ENCODE assay signal across 8 cellular contexts in the genomic region with DNA sequence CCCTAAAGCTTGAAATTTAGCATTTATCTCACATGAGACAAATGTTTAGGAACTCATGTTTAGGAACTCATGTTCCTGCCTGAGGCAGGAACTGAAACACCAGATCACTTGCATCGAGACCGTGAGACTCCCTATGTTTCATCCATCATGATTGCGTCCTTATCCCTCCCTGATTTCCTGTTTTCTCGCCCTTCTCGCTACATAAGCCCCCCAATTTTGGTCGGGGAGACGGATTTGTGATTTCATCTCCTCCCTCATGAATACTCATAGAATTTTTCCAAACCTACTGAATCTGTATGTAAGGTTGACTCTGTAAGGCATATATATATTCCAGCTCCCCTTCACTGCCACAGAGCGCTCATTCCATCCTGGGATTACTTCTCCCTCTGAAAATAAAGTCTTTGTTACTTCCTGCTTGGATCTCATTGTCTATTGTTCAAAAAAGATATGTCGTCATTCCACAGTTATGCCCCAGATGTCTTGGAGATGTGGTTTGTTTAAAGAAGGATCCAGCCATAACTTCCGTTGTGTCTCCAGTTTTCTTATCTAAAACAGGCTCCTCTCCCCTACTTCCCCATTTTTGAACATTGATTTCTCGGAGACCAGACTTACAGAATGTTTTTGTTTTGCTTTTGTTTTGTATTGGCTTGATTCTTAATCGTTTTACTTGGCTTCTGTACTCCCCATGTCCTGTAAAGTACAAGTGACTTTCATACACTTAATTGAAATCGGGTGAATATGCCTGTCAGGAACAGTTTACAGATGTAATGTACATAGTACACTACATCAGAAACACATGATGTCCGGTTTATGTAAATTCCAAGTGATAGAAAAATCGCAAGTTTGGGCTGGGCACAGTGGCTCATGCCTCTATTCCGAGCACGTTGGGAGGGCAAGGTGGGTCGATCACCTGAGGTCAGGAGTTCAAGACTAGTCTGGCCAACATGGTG.
DNase-seq lines count a peak whose midpoint lies in the region; ATAC-seq and TF ChIP-seq lines count a peak whose summit lies in the region.

No MANE protein-coding gene starts in this region.

- ATAC-seq in GM21737 (IDR thresholded peaks at IDR 0.05; ENCODE audit: unreplicated experiment): no peak

- peak overlapping the region; percentile 86 for H3K4me2 ChIP-seq in hepatocyte

- H3K9me3 ChIP-seq in adipocyte (ENCODE audit: control insufficient read depth, low read length) (no peaks in the 10 kb centered on the region), hepatocyte (ENCODE audit: low read depth) (no peaks in the 10 kb centered on the region)

- H3K27ac ChIP-seq in hepatocyte (peak overlapping the region; percentile 98), skin epidermis (peak overlapping the region in 20 of 21 experiments; percentile 72 to 95 (median 87))

- no peak for TF ChIP-seq CTCF in hepatocyte (IDR thresholded peaks at IDR 0.05; ENCODE audit: poor library complexity)

- no peaks in the 10 kb centered on the region for H4K20me1 ChIP-seq in hepatocyte (ENCODE audit: insufficient read depth, poor library complexity, severe bottlenecking)

- peaks cover 9% of the 10 kb centered on the region for H3K4me1 ChIP-seq in adipocyte (ENCODE audit: control insufficient read depth, insufficient read depth, low read length)
- H3K4me1 ChIP-seq in hepatocyte (ENCODE audit: insufficient read depth): no peaks in the 10 kb centered on the region

- H3K4me3 ChIP-seq in adipocyte (ENCODE audit: low read length): peak overlapping the region; percentile 84
- peak overlapping the region; percentile 56 for H3K4me3 ChIP-seq in hepatocyte
- H3K4me3 ChIP-seq in skin epidermis: peak overlapping the region; percentile 44 to 60 (median 59)

- peaks cover 27% of the 10 kb centered on the region for H3K79me2 ChIP-seq in hepatocyte

- DNase-seq in NCI-H1105 treated with DMSO at 0.1 percent for 48 hours (lab: John Stamatoyannopoulos, UW) (peak; percentile 22), NCI-H1105 (lab: John Stamatoyannopoulos, UW) (no peak), MV-4-11 (lab: John Stamatoyannopoulos, UW) (peak; percentile 96), adipocyte (ENCODE audit: low read depth) (peak; percentile 77), hepatocyte (ENCODE audit: low spot score) (no peak), occipital lobe (lab: John Stamatoyannopoulos, UW) (no peak)

- H3K9ac ChIP-seq in adipocyte (ENCODE audit: low read length): peak overlapping the region; percentile 82

- H3K9me2 ChIP-seq in hepatocyte (replicated peaks; ENCODE audit: insufficient read depth): no peaks in the 10 kb centered on the region

- H3K27me3 ChIP-seq in adipocyte (replicated peaks; ENCODE audit: control insufficient read depth, insufficient read depth, low read length) (peaks cover 3% of the 10 kb centered on the region), hepatocyte (no peaks in the 10 kb centered on the region)

- H2AFZ ChIP-seq in hepatocyte: peak overlapping the region; percentile 7

- 6% methylated on average over 18 of the region's 18 CpGs for WGBS in hepatocyte (ENCODE audit: low lambda C conversion rate, missing lambda C conversion rate)

- H3K36me3 ChIP-seq in adipocyte (ENCODE audit: control insufficient read depth, insufficient read depth, low read length, severe bottlenecking): no peaks in the 10 kb centered on the region
- H3K36me3 ChIP-seq in hepatocyte (replicated peaks; ENCODE audit: insufficient read depth, low read depth): no peaks in the 10 kb centered on the region

Comparison
In these comparisons a context has a peak if more than half of its experiments do, and no peak if none do; other contexts are left out.
1. DNase-seq: peak in NCI-H1105 treated with DMSO at 0.1 percent for 48 hours (single experiment), MV-4-11 (single experiment) and adipocyte (single experiment); none in NCI-H1105 (single experiment), hepatocyte (single experiment) and occipital lobe (single experiment).
2. Peak in every context shown above with its lines, with median percentiles within 50 percentile points of each other: H3K4me3 ChIP-seq.